In the genomic region with DNA sequence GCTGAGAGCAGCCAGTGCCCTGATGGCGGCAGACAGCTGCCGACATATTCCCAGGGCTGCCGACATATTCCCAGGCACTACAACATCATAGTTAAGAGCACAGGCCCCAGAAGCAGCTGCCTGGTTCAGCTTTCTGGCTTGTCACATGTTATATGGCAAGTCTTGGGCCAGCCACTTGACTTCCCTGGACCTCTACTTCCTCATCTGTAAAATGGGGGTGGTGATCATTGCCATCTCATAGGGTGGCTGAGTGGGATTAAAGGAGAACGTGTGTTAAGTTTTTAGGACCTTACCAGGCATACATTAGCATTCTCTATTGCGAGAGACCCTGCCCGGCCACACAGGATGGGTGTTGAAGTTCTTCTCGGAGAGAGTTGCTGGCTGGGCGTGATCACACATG, we compare ENCODE assay signal across 1 cellular context.
TF ChIP-seq lines count a peak whose summit lies in the region.

No MANE protein-coding gene starts in this region.

TF ChIP-seq in WTC11, 78 proteins besides CTCF, POLR2A, EP300 and RAD21:
- TF ChIP-seq JUN (CRISPR knock-in tag; IDR thresholded peaks at IDR 0.05) (no peak), ZNF423 (CRISPR knock-in tag; IDR thresholded peaks at IDR 0.05) (no peak), ZNF232 (CRISPR knock-in tag; IDR thresholded peaks at IDR 0.05) (no peak), FOXP1 (CRISPR knock-in tag; IDR thresholded peaks at IDR 0.05; ENCODE audit: borderline replicate concordance) (no peak), JAZF1 (CRISPR knock-in tag; IDR thresholded peaks at IDR 0.05) (no peak), CBFB (CRISPR knock-in tag; IDR thresholded peaks at IDR 0.05; ENCODE audit: low read depth) (no peak), PRRX2 (CRISPR knock-in tag; IDR thresholded peaks at IDR 0.05) (no peak), NFYB (CRISPR knock-in tag; conservative IDR thresholded peaks at IDR 0.05; ENCODE audit: low read depth) (no peak)
- TF ChIP-seq, protein P1, sequence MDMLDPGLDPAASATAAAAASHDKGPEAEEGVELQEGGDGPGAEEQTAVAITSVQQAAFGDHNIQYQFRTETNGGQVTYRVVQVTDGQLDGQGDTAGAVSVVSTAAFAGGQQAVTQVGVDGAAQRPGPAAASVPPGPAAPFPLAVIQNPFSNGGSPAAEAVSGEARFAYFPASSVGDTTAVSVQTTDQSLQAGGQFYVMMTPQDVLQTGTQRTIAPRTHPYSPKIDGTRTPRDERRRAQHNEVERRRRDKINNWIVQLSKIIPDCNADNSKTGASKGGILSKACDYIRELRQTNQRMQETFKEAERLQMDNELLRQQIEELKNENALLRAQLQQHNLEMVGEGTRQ (CRISPR knock-in tag; IDR thresholded peaks at IDR 0.05) = no peak
- TF ChIP-seq, protein P2, sequence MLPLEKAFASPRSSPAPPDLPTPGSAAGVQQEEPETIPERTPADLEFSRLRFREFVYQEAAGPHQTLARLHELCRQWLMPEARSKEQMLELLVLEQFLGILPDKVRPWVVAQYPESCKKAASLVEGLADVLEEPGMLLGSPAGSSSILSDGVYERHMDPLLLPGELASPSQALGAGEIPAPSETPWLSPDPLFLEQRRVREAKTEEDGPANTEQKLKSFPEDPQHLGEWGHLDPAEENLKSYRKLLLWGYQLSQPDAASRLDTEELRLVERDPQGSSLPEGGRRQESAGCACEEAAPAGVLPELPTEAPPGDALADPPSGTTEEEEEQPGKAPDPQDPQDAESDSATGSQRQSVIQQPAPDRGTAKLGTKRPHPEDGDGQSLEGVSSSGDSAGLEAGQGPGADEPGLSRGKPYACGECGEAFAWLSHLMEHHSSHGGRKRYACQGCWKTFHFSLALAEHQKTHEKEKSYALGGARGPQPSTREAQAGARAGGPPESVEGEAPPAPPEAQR (CRISPR knock-in tag; IDR thresholded peaks at IDR 0.05) = no peak
- TF ChIP-seq, protein P3, sequence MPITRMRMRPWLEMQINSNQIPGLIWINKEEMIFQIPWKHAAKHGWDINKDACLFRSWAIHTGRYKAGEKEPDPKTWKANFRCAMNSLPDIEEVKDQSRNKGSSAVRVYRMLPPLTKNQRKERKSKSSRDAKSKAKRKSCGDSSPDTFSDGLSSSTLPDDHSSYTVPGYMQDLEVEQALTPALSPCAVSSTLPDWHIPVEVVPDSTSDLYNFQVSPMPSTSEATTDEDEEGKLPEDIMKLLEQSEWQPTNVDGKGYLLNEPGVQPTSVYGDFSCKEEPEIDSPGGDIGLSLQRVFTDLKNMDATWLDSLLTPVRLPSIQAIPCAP (CRISPR knock-in tag; IDR thresholded peaks at IDR 0.05) = no peak
- TF ChIP-seq, protein P4, sequence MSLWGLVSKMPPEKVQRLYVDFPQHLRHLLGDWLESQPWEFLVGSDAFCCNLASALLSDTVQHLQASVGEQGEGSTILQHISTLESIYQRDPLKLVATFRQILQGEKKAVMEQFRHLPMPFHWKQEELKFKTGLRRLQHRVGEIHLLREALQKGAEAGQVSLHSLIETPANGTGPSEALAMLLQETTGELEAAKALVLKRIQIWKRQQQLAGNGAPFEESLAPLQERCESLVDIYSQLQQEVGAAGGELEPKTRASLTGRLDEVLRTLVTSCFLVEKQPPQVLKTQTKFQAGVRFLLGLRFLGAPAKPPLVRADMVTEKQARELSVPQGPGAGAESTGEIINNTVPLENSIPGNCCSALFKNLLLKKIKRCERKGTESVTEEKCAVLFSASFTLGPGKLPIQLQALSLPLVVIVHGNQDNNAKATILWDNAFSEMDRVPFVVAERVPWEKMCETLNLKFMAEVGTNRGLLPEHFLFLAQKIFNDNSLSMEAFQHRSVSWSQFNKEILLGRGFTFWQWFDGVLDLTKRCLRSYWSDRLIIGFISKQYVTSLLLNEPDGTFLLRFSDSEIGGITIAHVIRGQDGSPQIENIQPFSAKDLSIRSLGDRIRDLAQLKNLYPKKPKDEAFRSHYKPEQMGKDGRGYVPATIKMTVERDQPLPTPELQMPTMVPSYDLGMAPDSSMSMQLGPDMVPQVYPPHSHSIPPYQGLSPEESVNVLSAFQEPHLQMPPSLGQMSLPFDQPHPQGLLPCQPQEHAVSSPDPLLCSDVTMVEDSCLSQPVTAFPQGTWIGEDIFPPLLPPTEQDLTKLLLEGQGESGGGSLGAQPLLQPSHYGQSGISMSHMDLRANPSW (CRISPR knock-in tag; conservative IDR thresholded peaks at IDR 0.05; ENCODE audit: low read depth) = no peak
- TF ChIP-seq, protein P5, sequence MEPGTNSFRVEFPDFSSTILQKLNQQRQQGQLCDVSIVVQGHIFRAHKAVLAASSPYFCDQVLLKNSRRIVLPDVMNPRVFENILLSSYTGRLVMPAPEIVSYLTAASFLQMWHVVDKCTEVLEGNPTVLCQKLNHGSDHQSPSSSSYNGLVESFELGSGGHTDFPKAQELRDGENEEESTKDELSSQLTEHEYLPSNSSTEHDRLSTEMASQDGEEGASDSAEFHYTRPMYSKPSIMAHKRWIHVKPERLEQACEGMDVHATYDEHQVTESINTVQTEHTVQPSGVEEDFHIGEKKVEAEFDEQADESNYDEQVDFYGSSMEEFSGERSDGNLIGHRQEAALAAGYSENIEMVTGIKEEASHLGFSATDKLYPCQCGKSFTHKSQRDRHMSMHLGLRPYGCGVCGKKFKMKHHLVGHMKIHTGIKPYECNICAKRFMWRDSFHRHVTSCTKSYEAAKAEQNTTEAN (CRISPR knock-in tag; IDR thresholded peaks at IDR 0.05) = no peak
- TF ChIP-seq, protein P6, sequence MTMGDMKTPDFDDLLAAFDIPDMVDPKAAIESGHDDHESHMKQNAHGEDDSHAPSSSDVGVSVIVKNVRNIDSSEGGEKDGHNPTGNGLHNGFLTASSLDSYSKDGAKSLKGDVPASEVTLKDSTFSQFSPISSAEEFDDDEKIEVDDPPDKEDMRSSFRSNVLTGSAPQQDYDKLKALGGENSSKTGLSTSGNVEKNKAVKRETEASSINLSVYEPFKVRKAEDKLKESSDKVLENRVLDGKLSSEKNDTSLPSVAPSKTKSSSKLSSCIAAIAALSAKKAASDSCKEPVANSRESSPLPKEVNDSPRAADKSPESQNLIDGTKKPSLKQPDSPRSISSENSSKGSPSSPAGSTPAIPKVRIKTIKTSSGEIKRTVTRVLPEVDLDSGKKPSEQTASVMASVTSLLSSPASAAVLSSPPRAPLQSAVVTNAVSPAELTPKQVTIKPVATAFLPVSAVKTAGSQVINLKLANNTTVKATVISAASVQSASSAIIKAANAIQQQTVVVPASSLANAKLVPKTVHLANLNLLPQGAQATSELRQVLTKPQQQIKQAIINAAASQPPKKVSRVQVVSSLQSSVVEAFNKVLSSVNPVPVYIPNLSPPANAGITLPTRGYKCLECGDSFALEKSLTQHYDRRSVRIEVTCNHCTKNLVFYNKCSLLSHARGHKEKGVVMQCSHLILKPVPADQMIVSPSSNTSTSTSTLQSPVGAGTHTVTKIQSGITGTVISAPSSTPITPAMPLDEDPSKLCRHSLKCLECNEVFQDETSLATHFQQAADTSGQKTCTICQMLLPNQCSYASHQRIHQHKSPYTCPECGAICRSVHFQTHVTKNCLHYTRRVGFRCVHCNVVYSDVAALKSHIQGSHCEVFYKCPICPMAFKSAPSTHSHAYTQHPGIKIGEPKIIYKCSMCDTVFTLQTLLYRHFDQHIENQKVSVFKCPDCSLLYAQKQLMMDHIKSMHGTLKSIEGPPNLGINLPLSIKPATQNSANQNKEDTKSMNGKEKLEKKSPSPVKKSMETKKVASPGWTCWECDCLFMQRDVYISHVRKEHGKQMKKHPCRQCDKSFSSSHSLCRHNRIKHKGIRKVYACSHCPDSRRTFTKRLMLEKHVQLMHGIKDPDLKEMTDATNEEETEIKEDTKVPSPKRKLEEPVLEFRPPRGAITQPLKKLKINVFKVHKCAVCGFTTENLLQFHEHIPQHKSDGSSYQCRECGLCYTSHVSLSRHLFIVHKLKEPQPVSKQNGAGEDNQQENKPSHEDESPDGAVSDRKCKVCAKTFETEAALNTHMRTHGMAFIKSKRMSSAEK (CRISPR knock-in tag; IDR thresholded peaks at IDR 0.05; ENCODE audit: borderline replicate concordance) = no peak
TF ChIP-seq in WTC11: peak in this region for 0.
